Comparison of ENCODE assay signal across 1 cellular context in the genomic region with DNA sequence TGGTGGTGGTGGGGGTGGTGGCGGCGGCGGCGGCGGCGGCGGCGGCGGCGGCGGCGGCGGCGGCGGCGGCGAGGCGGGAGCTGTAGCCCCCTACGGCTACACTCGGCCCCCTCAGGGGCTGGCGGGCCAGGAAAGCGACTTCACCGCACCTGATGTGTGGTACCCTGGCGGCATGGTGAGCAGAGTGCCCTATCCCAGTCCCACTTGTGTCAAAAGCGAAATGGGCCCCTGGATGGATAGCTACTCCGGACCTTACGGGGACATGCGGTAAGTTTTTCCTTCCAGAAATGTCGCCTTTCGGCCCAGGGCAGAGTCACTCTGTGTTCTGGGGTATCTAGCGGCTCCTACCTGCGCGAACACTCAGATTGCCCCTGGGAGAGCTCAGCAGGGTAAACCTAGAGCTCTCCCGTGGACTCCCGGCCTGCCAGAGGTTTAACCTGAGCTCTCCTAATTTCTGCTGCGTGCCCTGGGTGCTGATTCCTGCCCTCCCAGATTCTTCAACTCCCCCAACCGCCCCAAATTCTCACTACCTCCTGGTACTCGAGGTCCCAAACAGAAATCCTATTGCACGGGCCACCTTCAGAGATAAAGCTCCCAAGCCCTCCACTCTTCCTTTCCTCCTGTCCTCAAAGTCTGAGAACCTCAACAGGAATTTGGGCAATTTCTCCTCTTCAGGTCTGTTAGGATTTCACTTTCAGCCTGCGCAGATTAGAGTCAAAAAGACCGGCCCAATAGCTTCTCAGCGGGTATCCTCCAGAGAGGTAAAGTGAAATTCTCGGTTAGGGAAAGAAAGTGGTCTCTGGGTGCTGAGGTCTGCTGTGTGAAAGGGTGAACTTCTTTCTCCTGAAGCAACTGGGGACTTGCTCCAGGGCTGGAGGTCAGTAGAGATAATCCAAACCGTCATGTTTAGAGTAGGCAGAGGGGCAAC.
TF ChIP-seq lines count a peak whose summit lies in the region.

No MANE protein-coding gene starts in this region.

TF ChIP-seq in H1, 55 proteins besides CTCF, POLR2A, EP300 and RAD21:
- TF ChIP-seq SAP30 (IDR thresholded peaks at IDR 0.05; ENCODE audit: insufficient read depth, insufficient replicate concordance, low read length), result no peak
- no peak for TF ChIP-seq CTBP2 (IDR thresholded peaks at IDR 0.05; ENCODE audit: borderline replicate concordance, insufficient read depth, insufficient read length, low read length)
- no peak for TF ChIP-seq ZNF274 (IDR thresholded peaks at IDR 0.05; ENCODE audit: borderline replicate concordance, extremely low read depth, low read length)
- no peak for TF ChIP-seq GTF2F1 (IDR thresholded peaks at IDR 0.05; ENCODE audit: borderline replicate concordance, low read depth, low read length)
- no peak for TF ChIP-seq SIRT6 (IDR thresholded peaks at IDR 0.05; ENCODE audit: low read length)
- TF ChIP-seq JUND (IDR thresholded peaks at IDR 0.05; ENCODE audit: low read length), result no peak
